9 cellular contexts compared by ENCODE assay signal in the genomic region with DNA sequence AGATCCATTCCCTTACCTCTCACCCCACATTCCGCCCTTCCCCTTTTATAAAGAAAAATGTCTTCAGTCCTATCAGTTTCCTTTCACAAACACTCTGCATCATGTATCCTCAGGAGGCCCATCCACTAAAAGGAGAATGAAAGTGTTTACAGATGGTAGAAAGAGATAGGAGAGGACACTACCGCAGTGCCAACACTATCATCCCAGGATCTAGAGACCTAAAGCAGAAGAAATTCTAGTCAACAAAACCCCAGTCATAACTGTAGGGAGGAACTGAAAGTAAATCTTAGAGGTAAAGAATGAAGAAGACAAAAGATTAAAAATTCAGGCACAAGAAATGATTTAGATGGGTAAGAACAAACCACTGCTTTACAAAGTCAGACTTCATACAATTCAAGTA.
DNase-seq lines count a peak whose midpoint lies in the region; ATAC-seq, FAIRE-seq and TF ChIP-seq lines count a peak whose summit lies in the region.
"Had no signal": no experiment of that assay in that cellular context is flagged by ENCODE, and none has a peak within 500 bp of the region (broad histone marks: within the 10 kb centered on the region; RNA-seq: fewer than 3 reads in every experiment).

No MANE protein-coding gene starts in this region.

- H4K8ac ChIP-seq in H1 (ENCODE audit: extremely low read depth, insufficient read depth, low read length): no peak overlapping the region

- FAIRE-seq in H1 (lab: Jason Lieb, UNC): no peak

- POLR2A ChIA-PET in GM10248 (lab: Yijun Ruan, JAX): no interaction called here
- POLR2A ChIA-PET in H1 (lab: Charles Lee; ENCODE audit: partially characterized antibody): no interaction called here

- H3K9ac ChIP-seq in H1 (replicated peaks in 1 of 4; ENCODE audit: extremely low read depth in 1 of 4, low read depth in 3 of 4, low read length in 3 of 4): no peak overlapping the region

- no peaks in the 10 kb centered on the region for H3K9me3 ChIP-seq in H1 (ENCODE audit: insufficient read depth in 2 of 2, low read depth in 1 of 2, low read length in 1 of 2)

- H2BK20ac ChIP-seq in H1 (ENCODE audit: low read length): no peak overlapping the region

- no peak overlapping the region for H2BK5ac ChIP-seq in H1 (ENCODE audit: low read depth, low read length)

- H4K91ac ChIP-seq in H1 (replicated peaks; ENCODE audit: insufficient read length, low read length): no peak overlapping the region

- no peaks in the 10 kb centered on the region for H3K79me1 ChIP-seq in H1 (ENCODE audit: low read depth, low read length)

- H3K4ac ChIP-seq in H1 (replicated peaks; ENCODE audit: insufficient read length, low read depth, low read length): no peak overlapping the region

- no peak overlapping the region for H4K5ac ChIP-seq in H1 (ENCODE audit: insufficient read length, low read depth, low read length)

- no peaks in the 10 kb centered on the region for H3K23me2 ChIP-seq in H1 (ENCODE audit: low read depth, low read length)

- CTCF ChIA-PET in GM10248 (lab: Yijun Ruan, JAX) (no interaction called here), H1 (lab: Charles Lee; ENCODE audit: partially characterized antibody) (no interaction called here)

- no peaks in the 10 kb centered on the region for H3K27me3 ChIP-seq in H1 (replicated peaks in 1 of 4; ENCODE audit: control insufficient read depth in 3 of 4, extremely low read depth in 1 of 4, insufficient read depth in 3 of 4, low read length in 3 of 4)

- no peak overlapping the region for H3K14ac ChIP-seq in H1 (ENCODE audit: insufficient read length)

- 80 to 100% methylated on average over 1 to 2 of the region's 2 CpGs for WGBS in H1 (ENCODE audit: extremely low coverage in 1 of 2, insufficient coverage in 1 of 2, insufficient read length in 1 of 2, insufficient replicate concordance in 2 of 2, low coverage in 1 of 2, low lambda C conversion rate in 2 of 2, missing lambda C conversion rate in 1 of 2), 2 experiments

- no peaks in the 10 kb centered on the region for H4K20me1 ChIP-seq in H1 (replicated peaks in 1 of 2; ENCODE audit: control insufficient read depth in 1 of 2, insufficient read depth in 2 of 2, low read length in 2 of 2)

- no peak overlapping the region for H3K18ac ChIP-seq in H1 (ENCODE audit: extremely low read depth, low read length)

- TF ChIP-seq RAD21 in H1 (IDR thresholded peaks at IDR 0.05 in 1 of 2, conservative IDR thresholded peaks at IDR 0.05 in 1 of 2; ENCODE audit: low read depth in 2 of 2, low read length in 2 of 2): no peak

- H2AK5ac ChIP-seq in H1 (ENCODE audit: low read depth, low read length): no peak overlapping the region

- no peak overlapping the region for H3K56ac ChIP-seq in H1 (replicated peaks; ENCODE audit: insufficient read length, low read depth, low read length)

- ATAC-seq in GM21381 (IDR thresholded peaks at IDR 0.05; ENCODE audit: unreplicated experiment) (peak; percentile 79), HG03558 (IDR thresholded peaks at IDR 0.05; ENCODE audit: extremely low read depth, unreplicated experiment) (peak; percentile 53)
- ATAC-seq: Panc1 had no signal

- no peak overlapping the region for H3K4me2 ChIP-seq in H1 (ENCODE audit: insufficient read depth in 1 of 2, low read depth in 2 of 2, low read length in 2 of 2)

- H3K79me2 ChIP-seq in H1 (ENCODE audit: control insufficient read depth in 1 of 2, insufficient read depth in 2 of 2, low read length in 2 of 2): no peaks in the 10 kb centered on the region

- no peak overlapping the region for H2BK12ac ChIP-seq in H1 (ENCODE audit: low read depth, low read length)

- TF ChIP-seq EP300 in H1 (IDR thresholded peaks at IDR 0.05; ENCODE audit: borderline replicate concordance in 1 of 2, low read depth in 2 of 2, low read length in 2 of 2): no peak

- no peak overlapping the region for H2AFZ ChIP-seq in H1 (ENCODE audit: low read length)

- H2BK120ac ChIP-seq in H1 (replicated peaks; ENCODE audit: low read depth, low read length): peak overlapping the region; percentile 54

- no peak overlapping the region for H3K27ac ChIP-seq in H1 (ENCODE audit: low read depth, low read length)

- no peak overlapping the region for H3K23ac ChIP-seq in H1 (ENCODE audit: insufficient read length)

- no peak overlapping the region for H2BK15ac ChIP-seq in H1 (ENCODE audit: low read length)

- no peak for TF ChIP-seq CTCF in GM10248 (IDR thresholded peaks at IDR 0.05; ENCODE audit: control extremely low read depth, extremely low read depth, low read depth, missing control alignments)
- no peak for TF ChIP-seq CTCF in H1 (IDR thresholded peaks at IDR 0.05; ENCODE audit: control extremely low read depth in 1 of 3, insufficient read depth in 1 of 3, low read depth in 1 of 3, low read length in 3 of 3)

- no peaks in the 10 kb centered on the region for H3K36me3 ChIP-seq in H1 (ENCODE audit: control insufficient read depth in 2 of 4, insufficient read depth in 4 of 4, low read length in 3 of 4)

- DNase-seq in GM10248 (ENCODE audit: extremely low spot score) (peak; percentile 45), H1 (ENCODE audit: low read depth in 1 of 2, low spot score in 2 of 2) (no peak), NCI-H345 treated with DMSO at 0.1 percent for 48 hours (lab: John Stamatoyannopoulos, UW; ENCODE audit: unreplicated experiment) (no peak), SW480 (ENCODE audit: low spot score) (no peak), UCSD-AML1 (lab: John Stamatoyannopoulos, UW; ENCODE audit: unreplicated experiment) (no peak), 8988T (no peak)

- no peak overlapping the region for H3K4me3 ChIP-seq in H1 (ENCODE audit: extremely low read depth in 1 of 4, insufficient read depth in 2 of 4, low read depth in 3 of 4, low read length in 4 of 4)

- no peak for TF ChIP-seq POLR2A in H1 (IDR thresholded peaks at IDR 0.05; ENCODE audit: control extremely low read depth in 1 of 2, low read depth in 2 of 2, low read length in 2 of 2)

- no peaks in the 10 kb centered on the region for H3K4me1 ChIP-seq in H1 (replicated peaks in 1 of 4; ENCODE audit: control insufficient read depth in 3 of 4, insufficient read depth in 4 of 4, low read length in 3 of 4)

TF ChIP-seq in H1, 55 proteins besides CTCF, POLR2A, EP300 and RAD21:
- no peak for TF ChIP-seq SAP30 (IDR thresholded peaks at IDR 0.05; ENCODE audit: insufficient read depth, insufficient replicate concordance, low read length)
- TF ChIP-seq YY1 (IDR thresholded peaks at IDR 0.05; ENCODE audit: low read depth, low read length): no peak
- TF ChIP-seq POLR2AphosphoS5 (IDR thresholded peaks at IDR 0.05; ENCODE audit: low read depth, low read length): no peak
- no peak for TF ChIP-seq TAF7 (optimal IDR thresholded peaks at IDR 0.05; ENCODE audit: borderline replicate concordance, low read depth, low read length)
- TF ChIP-seq RFX5 (IDR thresholded peaks at IDR 0.05; ENCODE audit: borderline replicate concordance, low read depth, low read length): no peak
- no peak for TF ChIP-seq SP2 (IDR thresholded peaks at IDR 0.05; ENCODE audit: low read length)
- no peak for TF ChIP-seq CEBPB (IDR thresholded peaks at IDR 0.05; ENCODE audit: low read depth, low read length)
- no peak for TF ChIP-seq GTF2F1 (IDR thresholded peaks at IDR 0.05; ENCODE audit: borderline replicate concordance, low read depth, low read length)
- TF ChIP-seq JUN (IDR thresholded peaks at IDR 0.05; ENCODE audit: low read depth, low read length): no peak
